8 cellular contexts compared by ENCODE assay signal in the genomic region with DNA sequence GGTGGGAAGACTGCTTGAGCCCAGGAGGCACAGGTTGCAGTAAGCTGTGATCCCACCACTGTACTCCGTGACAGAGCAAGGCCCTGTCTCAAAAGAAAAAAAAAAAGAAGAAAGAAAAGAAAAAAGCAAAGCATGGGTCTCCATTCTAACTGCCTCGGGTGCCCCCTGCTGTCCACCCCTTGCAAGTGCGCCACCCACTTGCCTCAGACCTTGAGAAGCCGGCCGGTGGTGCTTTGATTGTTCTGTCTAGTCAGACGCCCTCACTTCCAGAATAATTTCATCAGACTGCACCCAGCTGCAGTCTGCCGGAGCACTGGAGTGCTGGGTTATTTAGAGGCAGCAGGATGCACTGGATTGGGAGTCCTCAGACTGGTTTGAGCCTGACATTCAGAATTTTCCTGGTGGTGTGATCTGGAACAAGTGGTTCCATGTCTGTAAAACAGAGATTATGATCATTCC. TPM values are rescaled to one million over a fixed set of nuclear protein-coding genes. Genes with fewer than 3 reads are reported as not detected.
DNase-seq lines count a peak whose midpoint lies in the region; ATAC-seq, FAIRE-seq and TF ChIP-seq lines count a peak whose summit lies in the region.

No MANE protein-coding gene starts in this region.

- ATAC-seq in activated B cell treated with CpG ODN at 0.5 μM for 24 hours (ENCODE audit: low read depth) (peak; percentile 92), HG02798 (IDR thresholded peaks at IDR 0.05; ENCODE audit: poor library complexity, unreplicated experiment) (no peak)

- TF ChIP-seq CTCF in activated B cell treated with CpG ODN at 0.5 μM for 24 hours (IDR thresholded peaks at IDR 0.05) (peak; percentile 70), breast epithelium (IDR thresholded peaks at IDR 0.05) (peak; percentile 27 to 60 (median 51)), kidney epithelial cell (IDR thresholded peaks at IDR 0.05; ENCODE audit: insufficient read depth, low read length, poor library complexity, severe bottlenecking) (peak; percentile 94)

- no peak overlapping the region for H3K27ac Mint-ChIP-seq in activated B cell treated with CpG ODN at 0.5 μM for 24 hours

- no peaks in the 10 kb centered on the region for H3K4me1 ChIP-seq in breast epithelium

- H3K4me3 ChIP-seq in breast epithelium, result no peak overlapping the region
- no peak overlapping the region for H3K4me3 ChIP-seq in kidney epithelial cell (ENCODE audit: low read depth, low read length)

- H3K9me3 ChIP-seq in breast epithelium, result no peaks in the 10 kb centered on the region

- H3K36me3 ChIP-seq in breast epithelium (no peaks in the 10 kb centered on the region), kidney epithelial cell (ENCODE audit: control insufficient read depth, insufficient read depth, low read length) (no peaks in the 10 kb centered on the region)

- peaks cover 14% of the 10 kb centered on the region for H3K4me1 Mint-ChIP-seq in activated B cell treated with CpG ODN at 0.5 μM for 24 hours

- no peak overlapping the region for H3K4me3 Mint-ChIP-seq in activated B cell treated with CpG ODN at 0.5 μM for 24 hours

- no peaks in the 10 kb centered on the region for H3K27me3 Mint-ChIP-seq in activated B cell treated with CpG ODN at 0.5 μM for 24 hours

- peaks cover 80% of the 10 kb centered on the region for H3K36me3 Mint-ChIP-seq in activated B cell treated with CpG ODN at 0.5 μM for 24 hours (ENCODE audit: low read depth)

- H3K9me3 Mint-ChIP-seq in activated B cell treated with CpG ODN at 0.5 μM for 24 hours, result no peaks in the 10 kb centered on the region

- CTCF ChIA-PET in activated B cell treated with CpG ODN at 0.5 μM for 24 hours (lab: Charles Lee), result interaction anchor here (0.8 to 4.9 kb wide), 15 partner anchors 9 to 268 kb away, joined by 3 to 96 read pairs (median 6); a partner anchor contains a TSS

- TF ChIP-seq POLR2A in H54 (IDR thresholded peaks at IDR 0.05; ENCODE audit: low read depth, low read length), result no peak
- no peak for TF ChIP-seq POLR2A in breast epithelium (IDR thresholded peaks at IDR 0.05)

- H3K27me3 ChIP-seq in breast epithelium (no peaks in the 10 kb centered on the region), kidney epithelial cell (ENCODE audit: control insufficient read depth, insufficient read depth, low read length) (peaks cover 8% of the 10 kb centered on the region)

- no peak overlapping the region for H3K27ac ChIP-seq in breast epithelium

- DNase-seq in Ammon's horn (ENCODE audit: low spot score) (peak; percentile 79), H54 (ENCODE audit: insufficient read length, low spot score) (peak; percentile 58), NCI-H2227 treated with DMSO at 0.1 percent for 48 hours (lab: John Stamatoyannopoulos, UW) (peak; percentile 84), activated B cell treated with CpG ODN at 0.5 μM for 24 hours (peak; percentile 68), breast epithelium (ENCODE audit: low spot score in 2 of 2) (peak; percentile 41 to 77), kidney epithelial cell (ENCODE audit: low read depth) (peak; percentile 47)
- peak; percentile 84 to 86 for DNase-seq in stimulated activated CD4-positive, alpha-beta T cell treated with anti-CD3 and anti-CD28 coated beads, Interleukin-2, amount 100 ng/mL, for 24 hours

- intact Hi-C loops in activated B cell treated with CpG ODN at 0.5 μM for 24 hours (cut with micrococcal nuclease), result loop anchor here (1.0 kb wide), 5 partner anchors 57 to 270 kb away; a partner anchor contains a TSS
- intact Hi-C loops in breast epithelium (cut with DNase I; ENCODE audit: low total_unique reads), result no loop called here

- FAIRE-seq in H54 (lab: Jason Lieb, UNC), result no peak

- POLR2A ChIA-PET in activated B cell treated with CpG ODN at 0.5 μM for 24 hours (lab: Charles Lee), result interaction anchor here (0.6 to 3.3 kb wide), 7 partner anchors 29 to 66 kb away, joined by 4 to 30 read pairs (median 5); a partner anchor contains a TSS

RNA-seq across cellular contexts. Expression of a gene that starts 17.6 kb away (rescaled TPM):
- 41.9 and 48.1 TPM in 2 replicates for total RNA-seq in activated B cell treated with CpG ODN at 0.5 μM for 24 hours
- total RNA-seq in breast epithelium, result 10 to 100 TPM; 20.2 to 28.5 (median 26.9) TPM
- total RNA-seq in kidney epithelial cell, result 39.6 and 43.4 TPM in 2 replicates

RNA-seq across cellular contexts. Expression of a gene that starts 39.9 kb away (rescaled TPM):
- 183 TPM in 2 replicates for total RNA-seq in activated B cell treated with CpG ODN at 0.5 μM for 24 hours
- total RNA-seq in breast epithelium, result 10 to 100 TPM; 10.2 to 27.4 (median 16.0) TPM
- total RNA-seq in kidney epithelial cell, result 0.17 and 0.34 TPM in 2 replicates
